ENCODE assay signal across 15 cellular contexts in the genomic region with DNA sequence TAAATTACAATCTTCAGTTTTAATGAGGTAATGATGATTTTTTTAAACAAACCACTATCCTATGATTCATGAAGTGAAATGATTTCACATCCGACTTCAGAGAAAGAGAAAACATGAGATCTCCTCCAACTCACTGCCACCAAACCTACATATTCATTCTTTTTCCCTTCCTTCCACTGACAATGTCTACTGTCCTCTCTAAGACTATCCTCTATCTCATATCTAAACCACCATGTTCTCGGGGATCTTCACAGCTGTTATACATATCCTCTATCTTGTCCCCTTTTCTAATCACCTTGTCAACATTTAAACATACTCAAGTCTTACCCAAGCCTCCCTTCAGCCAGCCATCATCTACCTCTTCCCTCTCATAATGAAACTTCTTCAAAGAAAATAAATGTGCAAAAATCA. TPM values are rescaled to one million over a fixed set of nuclear protein-coding genes. Genes with fewer than 3 reads are reported as not detected.
DNase-seq lines count a peak whose midpoint lies in the region; ATAC-seq, FAIRE-seq and TF ChIP-seq lines count a peak whose summit lies in the region.
"Had no signal": no experiment of that assay in that cellular context is flagged by ENCODE, and none has a peak within 500 bp of the region (broad histone marks: within the 10 kb centered on the region; RNA-seq: fewer than 3 reads in every experiment).

No MANE protein-coding gene starts in this region.

- BruUV-seq in Panc1 (replicated peaks; lab: Mats Ljungman, UMichigan): TSS peak; percentile 34
- BruUV-seq in K562 (replicated peaks; lab: Mats Ljungman, UMichigan): no TSS peak

- intact Hi-C loops in Panc1 (cut with micrococcal nuclease; ENCODE audit: unreplicated experiment): no loop called here
- intact Hi-C loops in K562 (cut with micrococcal nuclease): no loop called here
- intact Hi-C loops in body of pancreas (cut with DNase I): no loop called here
- intact Hi-C loops in left ventricle myocardium superior (cut with micrococcal nuclease): no loop called here

- no peak overlapping the region for H3K27ac ChIP-seq in Panc1 (ENCODE audit: low read length)
- H3K27ac ChIP-seq in K562 (ENCODE audit: extremely low read depth, low read depth, low read length): no peak overlapping the region
- H3K27ac ChIP-seq in body of pancreas: no peak overlapping the region
- H3K27ac ChIP-seq: SJCRH30 had no signal

- H3K36me3 ChIP-seq in Panc1 (ENCODE audit: control insufficient read depth, insufficient read depth, low read length) (no peaks in the 10 kb centered on the region), K562 (ENCODE audit: control insufficient read depth, insufficient read depth, low read length) (no peaks in the 10 kb centered on the region), body of pancreas (replicated peaks in 1 of 2; ENCODE audit: insufficient read depth in 1 of 2, low read depth in 2 of 2) (no peaks in the 10 kb centered on the region)
- H3K36me3 ChIP-seq: SJCRH30 had no signal

- no peaks in the 10 kb centered on the region for H3K9me3 ChIP-seq in Panc1 (ENCODE audit: control insufficient read depth, insufficient read depth, low read depth, low read length)
- no peaks in the 10 kb centered on the region for H3K9me3 ChIP-seq in K562 (replicated peaks; ENCODE audit: control insufficient read depth, insufficient read depth, low read depth, low read length)
- H3K9me3 ChIP-seq in body of pancreas: no peaks in the 10 kb centered on the region
- H3K9me3 ChIP-seq: Caco-2 had no signal

- H3K4me3 Mint-ChIP-seq in naive B cell: no peak overlapping the region
- H3K4me3 Mint-ChIP-seq: endodermal cell had no signal

- H3K79me2 ChIP-seq in K562 (ENCODE audit: control insufficient read depth, insufficient read depth, low read length): peaks cover 20% of the 10 kb centered on the region

- TF ChIP-seq EP300 in K562 (IDR thresholded peaks at IDR 0.05; ENCODE audit: low read length): no peak

- no peak for TF ChIP-seq POLR2A in K562 (conservative IDR thresholded peaks at IDR 0.05)
- no peak for TF ChIP-seq POLR2A in GM12891 (IDR thresholded peaks at IDR 0.05; ENCODE audit: low read depth, low read length)
- TF ChIP-seq POLR2A in body of pancreas (IDR thresholded peaks at IDR 0.05): no peak

- no peak overlapping the region for H3K4me3 ChIP-seq in Panc1 (ENCODE audit: low read depth in 2 of 2, low read length in 2 of 2)
- no peak overlapping the region for H3K4me3 ChIP-seq in K562
- H3K4me3 ChIP-seq in body of pancreas: no peak overlapping the region
- H3K4me3 ChIP-seq: SJCRH30 had no signal

- no peaks in the 10 kb centered on the region for H3K27me3 ChIP-seq in Panc1 (ENCODE audit: control insufficient read depth, insufficient read depth, low read length)
- no peaks in the 10 kb centered on the region for H3K27me3 ChIP-seq in K562 (ENCODE audit: control insufficient read depth in 2 of 2, insufficient read depth in 2 of 2, low read length in 2 of 2)
- H3K27me3 ChIP-seq in body of pancreas: no peaks in the 10 kb centered on the region
- H3K27me3 ChIP-seq: SJCRH30 had no signal

- TF ChIP-seq CTCF in Panc1 (IDR thresholded peaks at IDR 0.05) (no peak), K562 (IDR thresholded peaks at IDR 0.05 in 2 of 3, conservative IDR thresholded peaks at IDR 0.05 in 1 of 3; ENCODE audit: insufficient read depth in 2 of 3, low read depth in 1 of 3, low read length in 3 of 3) (no peak), body of pancreas (IDR thresholded peaks at IDR 0.05) (no peak)

- CTCF ChIA-PET in Panc1 (lab: Charles Lee): no interaction called here
- CTCF ChIA-PET in K562 (lab: Yijun Ruan, JAX; ENCODE audit: low intra/inter-chr PET ratio): no interaction called here

- WGBS in K562 (ENCODE audit: insufficient coverage, low coverage, missing lambda C conversion rate): 3% methylated on average over 2 of the region's 2 CpGs
- 78 to 79% methylated on average over 2 of the region's 2 CpGs for whole genome bisulfite sequencing in body of pancreas, 2 donors

- H4K20me1 ChIP-seq in K562 (replicated peaks; ENCODE audit: control insufficient read depth, insufficient read depth, low read length): no peaks in the 10 kb centered on the region

- no peak for TF ChIP-seq RAD21 in K562 (CRISPR knock-in tag; conservative IDR thresholded peaks at IDR 0.05 in 1 of 2, IDR thresholded peaks at IDR 0.05 in 1 of 2)

- POLR2A ChIA-PET in Panc1 (lab: Charles Lee): no interaction called here
- POLR2A ChIA-PET in K562 (lab: Yijun Ruan, JAX): no interaction called here

- peak; percentile 66 for DNase-seq in EH (ENCODE audit: low read depth)
- no peak for DNase-seq in Panc1 (ENCODE audit: low read depth, low spot score)
- no peak for DNase-seq in K562 (ENCODE audit: extremely low read depth in 1 of 4, low spot score in 3 of 4)
- DNase-seq in naive B cell: no peak
- DNase-seq in retina: no peak
- DNase-seq in GM12891 (ENCODE audit: insufficient read length, low spot score): no peak
- no peak for DNase-seq in body of pancreas
- DNase-seq in left ventricle myocardium superior: no peak
- DNase-seq: anterior cingulate cortex, Caco-2, endodermal cell, NCI-H1105 treated with DMSO at 0.1 percent for 48 hours, NCI-H69, SJCRH30 had no signal

- no peaks in the 10 kb centered on the region for H3K9me1 ChIP-seq in K562 (ENCODE audit: control insufficient read depth, insufficient read depth, low read length)

- H3K4me1 Mint-ChIP-seq in naive B cell: peaks cover 23 to 27% (median 25%) of the 10 kb centered on the region in 3 donors

- no peaks in the 10 kb centered on the region for H3K27me3 Mint-ChIP-seq in naive B cell

- no peak overlapping the region for H3K4me2 ChIP-seq in K562 (ENCODE audit: insufficient read depth, low read length)

- in situ Hi-C loops in Panc1 (cut with HindIII; ENCODE audit: low pct_unique_long_range_greater_than_20kb, low sequenced_read_pairs): no loop called here
- in situ Hi-C loops in K562 (cut with MboI): no loop called here

- no peak overlapping the region for H2AFZ ChIP-seq in K562 (ENCODE audit: low read depth, low read length)

- H3K4me1 ChIP-seq in Panc1 (ENCODE audit: control insufficient read depth, insufficient read depth, low read length) (no peaks in the 10 kb centered on the region), K562 (replicated peaks in 1 of 2; ENCODE audit: control insufficient read depth in 2 of 2, insufficient read depth in 2 of 2, low read length in 2 of 2) (peaks cover 4 to 12% of the 10 kb centered on the region in 2 experiments; a peak in 4 of 5 replicates), body of pancreas (peaks cover 13% of the 10 kb centered on the region)
- H3K4me1 ChIP-seq: Caco-2, SJCRH30 had no signal

- H3K36me3 Mint-ChIP-seq in naive B cell: no peaks in the 10 kb centered on the region

- FAIRE-seq in K562 (lab: Jason Lieb, UNC) (no peak), GM12891 (lab: Jason Lieb, UNC) (no peak)
- FAIRE-seq: HTR-8/SVneo had no signal

- H3K9ac ChIP-seq in K562 (ENCODE audit: insufficient read depth in 1 of 2, low read depth in 2 of 2, low read length in 2 of 2): no peak overlapping the region

- H3K27ac Mint-ChIP-seq in naive B cell: peak overlapping the region in 4 of 6 donors; percentile 1 to 54 (median 32)
- H3K27ac Mint-ChIP-seq: endodermal cell had no signal

- peaks cover 0 to 4% (median 0%) of the 10 kb centered on the region in 7 donors for H3K9me3 Mint-ChIP-seq in naive B cell

- ATAC-seq in Panc1: no peak
- no peak for ATAC-seq in K562
- ATAC-seq in naive B cell (ENCODE audit: low read depth in 2 of 2): no peak
- ATAC-seq in body of pancreas: no peak
- ATAC-seq in left ventricle myocardium superior: no peak

TF ChIP-seq in GM12891, 5 proteins besides CTCF, POLR2A, EP300 and RAD21:
- no peak for TF ChIP-seq TAF1 (IDR thresholded peaks at IDR 0.05; ENCODE audit: low read depth, low read length)
- no peak for TF ChIP-seq POLR2AphosphoS5 (IDR thresholded peaks at IDR 0.05; ENCODE audit: low read depth, low read length)
- no peak for TF ChIP-seq POU2F2 (IDR thresholded peaks at IDR 0.05; ENCODE audit: low read depth, low read length)
- no peak for TF ChIP-seq SPI1 (IDR thresholded peaks at IDR 0.05; ENCODE audit: low read depth, low read length)
- TF ChIP-seq PAX5 (IDR thresholded peaks at IDR 0.05; ENCODE audit: insufficient read depth, low read length, severe bottlenecking): no peak

RNA-seq across cellular contexts. Expression of a gene that starts 53.5 kb away (rescaled TPM):
- 21.3 TPM for total RNA-seq in Panc1 (2021; ENCODE audit: unreplicated experiment)
- polyA plus RNA-seq in Panc1 (2012; ENCODE audit: insufficient read length): 9.3 TPM
- 14.0 and 35.3 TPM in 2 replicates for total RNA-seq in K562 (2011; cell fraction: chromatin; rRNA removed; ENCODE audit: low replicate concordance)
- total RNA-seq in K562 (2011; cell fraction: nucleolus; rRNA removed): 6.8 and 8.8 TPM in 2 replicates
- 12.4 and 15.6 TPM in 2 replicates for total RNA-seq in K562 (2011; cell fraction: nucleoplasm; rRNA removed)
- 11.6 and 13.0 TPM in 2 replicates for total RNA-seq in K562 (2014; rRNA removed)
- 20.5 and 22.1 TPM in 2 replicates for total RNA-seq in K562 (2014; rRNA removed; fragmentation: Illumina TruSeq; extraction: Trizol)
- 22.0 and 23.1 TPM in 2 replicates for total RNA-seq in K562 (2015; rRNA removed; fragmentation: Illumina TruSeq; extraction: Trizol)
- total RNA-seq in K562 (2021): 15.2 and 15.7 TPM in 2 replicates
- 13.3 and 14.8 TPM in 2 replicates for polyA plus RNA-seq in K562 (2011; rRNA removed)
- polyA plus RNA-seq in K562 (2011; cell fraction: cytosol; rRNA removed): 3.4 and 7.1 TPM in 2 replicates
- 11.5 and 13.8 TPM in 2 replicates for polyA plus RNA-seq in K562 (2011; cell fraction: nucleus; rRNA removed)
- polyA plus RNA-seq in K562 (2012): 8.8 and 9.6 TPM in 2 replicates
- 15.9 and 16.4 TPM in 2 replicates for polyA plus RNA-seq in K562 (2014; fragmentation: Illumina TruSeq; extraction: Trizol)
- polyA plus RNA-seq in K562 (2014; fragmentation: Nextera tagmentation; extraction: Ambion mirVana): 1 to 10 TPM; 3.8 to 5.0 TPM
- 9.1 and 11.3 TPM in 2 replicates for polyA plus RNA-seq in K562 (2014; rRNA removed)
- polyA minus RNA-seq in K562 (2011; rRNA and poly(A)+ RNA removed): 31.6 and 34.3 TPM in 2 replicates
- 7.8 and 10.6 TPM in 2 replicates for polyA minus RNA-seq in K562 (2011; cell fraction: cytosol; rRNA and poly(A)+ RNA removed)
- 5.8 and 19.7 TPM in 2 replicates for polyA minus RNA-seq in K562 (2011; cell fraction: nucleus; rRNA and poly(A)+ RNA removed)
- polyA plus RNA-seq in naive B cell (ENCODE audit: low read depth in 6 of 6): 10 to 100 TPM in 3 of 6 donors, 1 to 10 TPM in 3; 6.9 to 12.8 (median 10.3) TPM
- 3.7 TPM for polyA plus RNA-seq in GM12891 (2012; ENCODE audit: low read depth, missing spikeins)
- 10 to 100 TPM; 10.6 to 15.5 TPM for total RNA-seq in body of pancreas
- 11.6 TPM for total RNA-seq in left ventricle myocardium superior
